ENCODE assay signal across 9 cellular contexts in the genomic region with DNA sequence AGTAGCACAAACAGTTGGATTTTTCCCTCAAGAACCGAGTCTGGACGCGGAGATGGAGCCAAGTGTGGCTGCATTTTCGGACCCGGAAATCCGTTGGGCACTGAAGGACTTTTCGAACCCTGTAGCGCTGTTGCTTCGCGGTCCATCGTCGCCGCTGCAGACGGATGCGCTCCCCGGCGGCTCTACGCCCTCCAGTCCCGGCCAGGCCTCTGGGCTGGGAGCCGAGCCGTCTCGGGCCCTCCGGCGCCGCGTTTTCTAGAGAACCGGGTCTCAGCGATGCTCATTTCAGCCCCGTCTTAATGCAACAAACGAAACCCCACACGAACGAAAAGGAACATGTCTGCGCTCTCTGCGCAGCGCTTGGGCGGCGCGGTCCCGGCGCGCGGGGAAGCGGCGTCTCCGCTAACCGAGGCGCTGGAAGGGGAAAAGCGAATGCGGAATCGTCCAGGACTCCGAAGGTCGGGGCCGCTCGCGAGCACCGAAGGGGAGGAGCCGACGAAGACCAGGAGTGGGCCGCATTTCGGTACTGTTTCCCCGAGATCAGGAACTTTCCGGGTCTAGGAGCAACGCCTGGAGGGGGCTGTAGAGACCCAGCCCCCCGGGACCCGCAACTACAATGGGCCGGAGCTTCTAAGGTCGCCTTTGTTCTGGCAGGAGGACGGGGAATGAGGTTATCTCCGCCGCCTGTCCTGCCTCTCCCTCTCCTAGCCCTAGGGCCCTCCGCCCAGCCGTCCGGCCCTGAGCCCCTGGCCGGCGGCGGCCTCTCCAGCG. TPM values are rescaled to one million over a fixed set of nuclear protein-coding genes. Genes with fewer than 3 reads are reported as not detected.
DNase-seq lines count a peak whose midpoint lies in the region; ATAC-seq and TF ChIP-seq lines count a peak whose summit lies in the region.
"Had no signal": no experiment of that assay in that cellular context is flagged by ENCODE, and none has a peak within 500 bp of the region (broad histone marks: within the 10 kb centered on the region; RNA-seq: fewer than 3 reads in every experiment).

No MANE protein-coding gene starts in this region.

- H3K4me1 Mint-ChIP-seq in activated naive CD4-positive, alpha-beta T cell treated with anti-CD3 and anti-CD28 coated beads, Interleukin-2, amount 10 ng/mL, durations not matched to agents 7 days and 5 days = peaks cover 27% of the 10 kb centered on the region
- peaks cover 5% of the 10 kb centered on the region for H3K4me1 Mint-ChIP-seq in type B pancreatic cell (ENCODE audit: unreplicated experiment)

- peak overlapping the region; percentile 7 for H3K27ac Mint-ChIP-seq in activated naive CD4-positive, alpha-beta T cell treated with anti-CD3 and anti-CD28 coated beads, Interleukin-2, amount 10 ng/mL, durations not matched to agents 7 days and 5 days
- no peak overlapping the region for H3K27ac Mint-ChIP-seq in type B pancreatic cell

- H3K27ac ChIP-seq in heart left ventricle = no peak overlapping the region

- DNase-seq in heart left ventricle = no peak
- no peak for DNase-seq in left ventricle myocardium superior
- DNase-seq in activated naive CD4-positive, alpha-beta T cell treated with anti-CD3 and anti-CD28 coated beads, Interleukin-2, amount 10 ng/mL, durations not matched to agents 7 days and 5 days = peak; percentile 34
- DNase-seq in islet precursor cell = peak; percentile 69
- peak; percentile 70 for DNase-seq in type B pancreatic cell (ENCODE audit: extremely low spot score, unreplicated experiment)
- no peak for DNase-seq in NCI-H146 (lab: John Stamatoyannopoulos, UW)
- DNase-seq in superior temporal gyrus (ENCODE audit: extremely low spot score) = no peak

- no peak for TF ChIP-seq POLR2A in heart left ventricle (IDR thresholded peaks at IDR 0.05)

- no peaks in the 10 kb centered on the region for H3K9me3 Mint-ChIP-seq in activated naive CD4-positive, alpha-beta T cell treated with anti-CD3 and anti-CD28 coated beads, Interleukin-2, amount 10 ng/mL, durations not matched to agents 7 days and 5 days
- H3K9me3 Mint-ChIP-seq in type B pancreatic cell = no peaks in the 10 kb centered on the region

- TF ChIP-seq CTCF in heart left ventricle (IDR thresholded peaks at IDR 0.05) = no peak
- no peak for TF ChIP-seq CTCF in type B pancreatic cell (conservative IDR thresholded peaks at IDR 0.05)

- intact Hi-C loops in heart left ventricle (cut with DNase I) = no loop called here
- intact Hi-C loops in left ventricle myocardium superior (cut with micrococcal nuclease) = no loop called here

- peaks cover 97% of the 10 kb centered on the region for H3K27me3 Mint-ChIP-seq in activated naive CD4-positive, alpha-beta T cell treated with anti-CD3 and anti-CD28 coated beads, Interleukin-2, amount 10 ng/mL, durations not matched to agents 7 days and 5 days
- peaks cover 73% of the 10 kb centered on the region for H3K27me3 Mint-ChIP-seq in type B pancreatic cell

- peak overlapping the region in 11 of 12 donors; percentile 6 to 43 (median 27) for H3K4me3 ChIP-seq in heart left ventricle

- H3K36me3 ChIP-seq in heart left ventricle = no peaks in the 10 kb centered on the region

- H3K4me3 Mint-ChIP-seq in activated naive CD4-positive, alpha-beta T cell treated with anti-CD3 and anti-CD28 coated beads, Interleukin-2, amount 10 ng/mL, durations not matched to agents 7 days and 5 days = peak overlapping the region; percentile 18
- H3K4me3 Mint-ChIP-seq in type B pancreatic cell = peak overlapping the region; percentile 73

- CTCF ChIA-PET in activated naive CD4-positive, alpha-beta T cell treated with anti-CD3 and anti-CD28 coated beads, Interleukin-2, amount 10 ng/mL, durations not matched to agents 7 days and 5 days (lab: Charles Lee) = interaction anchor here (0.8 kb wide), 1 partner anchor 27 kb away, joined by 3 read pairs; no protein-coding TSS in a partner anchor

- H3K36me3 Mint-ChIP-seq in activated naive CD4-positive, alpha-beta T cell treated with anti-CD3 and anti-CD28 coated beads, Interleukin-2, amount 10 ng/mL, durations not matched to agents 7 days and 5 days = no peaks in the 10 kb centered on the region
- H3K36me3 Mint-ChIP-seq in type B pancreatic cell = no peaks in the 10 kb centered on the region

- H3K9me3 ChIP-seq in heart left ventricle = no peaks in the 10 kb centered on the region

- no peak for ATAC-seq in heart left ventricle
- no peak for ATAC-seq in left ventricle myocardium superior
- ATAC-seq in GM19397 (IDR thresholded peaks at IDR 0.05; ENCODE audit: unreplicated experiment) = no peak

- peaks cover 90 to 100% (median 98%) of the 10 kb centered on the region in 9 donors for H3K27me3 ChIP-seq in heart left ventricle

- peaks cover 16 to 66% (median 54%) of the 10 kb centered on the region in 12 donors for H3K4me1 ChIP-seq in heart left ventricle

- WGBS in heart left ventricle, 4 donors = 2 to 5% (median 3%) methylated on average over 56 to 77 of the region's 77 CpGs

RNA-seq across cellular contexts. Expression of gene EMX1, which starts 3.2 kb away (rescaled TPM):
- not detected for total RNA-seq in heart left ventricle
- not detected for polyA plus RNA-seq in heart left ventricle
- total RNA-seq in left ventricle myocardium superior = not detected
- 0.71 and 0.97 TPM in 2 replicates for total RNA-seq in type B pancreatic cell (ENCODE audit: low replicate concordance)
- total RNA-seq: OCI-LY7 had no signal

RNA-seq across cellular contexts. Expression of gene SPR, which starts 33.3 kb away (rescaled TPM):
- 10 to 100 TPM; 33.1 to 64.7 (median 39.4) TPM for total RNA-seq in heart left ventricle
- polyA plus RNA-seq in heart left ventricle = 10 to 100 TPM; 24.3 to 51.6 TPM
- total RNA-seq in left ventricle myocardium superior = 55.8 TPM
- 12.4 and 16.0 TPM in 2 replicates for total RNA-seq in type B pancreatic cell (ENCODE audit: low replicate concordance)
- total RNA-seq: OCI-LY7 had no signal

Comparison
In these comparisons a context has a peak if more than half of its experiments do, and no peak if none do; other contexts are left out.
1. DNase-seq: peak in activated naive CD4-positive, alpha-beta T cell treated with anti-CD3 and anti-CD28 coated beads, Interleukin-2, amount 10 ng/mL, durations not matched to agents 7 days and 5 days (single experiment), islet precursor cell (single experiment) and type B pancreatic cell (single experiment); none in heart left ventricle (0 of 5), left ventricle myocardium superior (single experiment), NCI-H146 (single experiment) and superior temporal gyrus (single experiment).